15 cellular contexts compared by ENCODE assay signal in genomic region chr19:38527466-38528136, GRCh38.
DNase-seq lines count a peak whose midpoint lies in the region; ATAC-seq and TF ChIP-seq lines count a peak whose summit lies in the region.
"Had no signal": no experiment of that assay in that cellular context is flagged by ENCODE, and none has a peak within 500 bp of the region (broad histone marks: within the 10 kb centered on the region; RNA-seq: fewer than 3 reads in every experiment).

No MANE protein-coding gene starts in this region.

- H3K9me3 Mint-ChIP-seq in activated CD8-positive, alpha-beta T cell treated with anti-CD3 and anti-CD28 coated beads for 36 hours: no peaks in the 10 kb centered on the region
- H3K9me3 Mint-ChIP-seq: activated naive CD4-positive, alpha-beta T cell treated with anti-CD3 and anti-CD28 coated beads, Interleukin-2, amount 50 U/mL, for 24 hours had no signal

- POLR2A ChIA-PET in activated CD8-positive, alpha-beta T cell treated with anti-CD3 and anti-CD28 coated beads for 36 hours (lab: Charles Lee): no interaction called here

- intact Hi-C loops in activated CD8-positive, alpha-beta T cell treated with anti-CD3 and anti-CD28 coated beads for 36 hours (cut with micrococcal nuclease): no loop called here

- H3K4me1 Mint-ChIP-seq in activated CD8-positive, alpha-beta T cell treated with anti-CD3 and anti-CD28 coated beads for 36 hours (ENCODE audit: low read depth): peaks cover 3% of the 10 kb centered on the region
- H3K4me1 Mint-ChIP-seq: activated naive CD4-positive, alpha-beta T cell treated with anti-CD3 and anti-CD28 coated beads, Interleukin-2, amount 50 U/mL, for 24 hours had no signal

- H3K4me2 ChIP-seq in Karpas-422 (ENCODE audit: low read depth, low read length, poor library complexity, severe bottlenecking): no peak overlapping the region

- no peaks in the 10 kb centered on the region for H3K27me3 Mint-ChIP-seq in activated CD8-positive, alpha-beta T cell treated with anti-CD3 and anti-CD28 coated beads for 36 hours
- H3K27me3 Mint-ChIP-seq: activated naive CD4-positive, alpha-beta T cell treated with anti-CD3 and anti-CD28 coated beads, Interleukin-2, amount 50 U/mL, for 24 hours had no signal

- H3K4me1 ChIP-seq in Karpas-422 (ENCODE audit: low read length): no peaks in the 10 kb centered on the region
- no peaks in the 10 kb centered on the region for H3K4me1 ChIP-seq in suprapubic skin
- H3K4me1 ChIP-seq: breast epithelium, right atrium auricular region had no signal

- H3K79me2 ChIP-seq in Karpas-422 (ENCODE audit: low read length): no peaks in the 10 kb centered on the region

- TF ChIP-seq POLR2A in suprapubic skin (IDR thresholded peaks at IDR 0.05): no peak

- H3K4me3 ChIP-seq in Karpas-422 (ENCODE audit: low read length) (no peak overlapping the region), suprapubic skin (no peak overlapping the region)
- H3K4me3 ChIP-seq: breast epithelium, HAP-1, lung, right atrium auricular region had no signal

- H3K27ac Mint-ChIP-seq in activated CD8-positive, alpha-beta T cell treated with anti-CD3 and anti-CD28 coated beads for 36 hours: peak overlapping the region; percentile 43
- H3K27ac Mint-ChIP-seq: activated naive CD4-positive, alpha-beta T cell treated with anti-CD3 and anti-CD28 coated beads, Interleukin-2, amount 50 U/mL, for 24 hours had no signal

- CTCF ChIA-PET in activated CD8-positive, alpha-beta T cell treated with anti-CD3 and anti-CD28 coated beads for 36 hours (lab: Charles Lee): no interaction called here

- DNase-seq in activated naive CD4-positive, alpha-beta T cell treated with Interleukin-2 at 50 U/mL for 16 hours: peak; percentile 17
- no peak for DNase-seq in activated naive CD4-positive, alpha-beta T cell (lab: John Stamatoyannopoulos, UW)
- DNase-seq in Karpas-422 (peak; percentile 78), suprapubic skin (ENCODE audit: low spot score in 2 of 2) (no peak)
- DNase-seq in activated CD8-positive, alpha-beta T cell treated with anti-CD3 and anti-CD28 coated beads for 36 hours: peak; percentile 55
- DNase-seq in stimulated activated CD4-positive, alpha-beta T cell treated with anti-CD3 and anti-CD28 coated beads, Interleukin-4, amount 100 ng/mL, for 24 hours: peak; percentile 14
- no peak for DNase-seq in activated effector memory CD4-positive, alpha-beta T cell treated with Interleukin-2 at 50 U/mL for 16 hours
- DNase-seq: NCI-H510A; stimulated activated naive CD4-positive, alpha-beta T cell had no signal

- no peak overlapping the region for H3K27ac ChIP-seq in Karpas-422 (ENCODE audit: low read length)
- H3K27ac ChIP-seq in suprapubic skin: no peak overlapping the region
- H3K27ac ChIP-seq: breast epithelium, right atrium auricular region had no signal

- no peaks in the 10 kb centered on the region for H3K27me3 ChIP-seq in Karpas-422 (ENCODE audit: low read length)
- H3K27me3 ChIP-seq in suprapubic skin: no peaks in the 10 kb centered on the region
- H3K27me3 ChIP-seq: breast epithelium, right atrium auricular region had no signal

- H3K9me2 ChIP-seq in Karpas-422 (replicated peaks; ENCODE audit: insufficient read depth, low read length): no peaks in the 10 kb centered on the region

- no peak overlapping the region for H3K9ac ChIP-seq in Karpas-422 (ENCODE audit: low read length)

- no peak for TF ChIP-seq EP300 in suprapubic skin (IDR thresholded peaks at IDR 0.05)

- no peaks in the 10 kb centered on the region for H3K36me3 Mint-ChIP-seq in activated CD8-positive, alpha-beta T cell treated with anti-CD3 and anti-CD28 coated beads for 36 hours (ENCODE audit: low read depth)
- H3K36me3 Mint-ChIP-seq: activated naive CD4-positive, alpha-beta T cell treated with anti-CD3 and anti-CD28 coated beads, Interleukin-2, amount 50 U/mL, for 24 hours had no signal

- 78% methylated on average over 26 of the region's 32 CpGs for WGBS in suprapubic skin

- no peaks in the 10 kb centered on the region for H3K9me3 ChIP-seq in Karpas-422 (ENCODE audit: low read length)
- no peaks in the 10 kb centered on the region for H3K9me3 ChIP-seq in suprapubic skin
- H3K9me3 ChIP-seq: breast epithelium, HAP-1, right atrium auricular region had no signal

- peak; percentile 78 for ATAC-seq in activated CD8-positive, alpha-beta T cell treated with anti-CD3 and anti-CD28 coated beads for 36 hours
- ATAC-seq in HG02588 (IDR thresholded peaks at IDR 0.05; ENCODE audit: unreplicated experiment): no peak

- H3K4me3 Mint-ChIP-seq in activated CD8-positive, alpha-beta T cell treated with anti-CD3 and anti-CD28 coated beads for 36 hours: peak overlapping the region; percentile 55
- H3K4me3 Mint-ChIP-seq: activated naive CD4-positive, alpha-beta T cell treated with anti-CD3 and anti-CD28 coated beads, Interleukin-2, amount 50 U/mL, for 24 hours had no signal

- no peak overlapping the region for H2AFZ ChIP-seq in Karpas-422 (ENCODE audit: low read length)

- no peak for TF ChIP-seq CTCF in activated CD8-positive, alpha-beta T cell treated with anti-CD3 and anti-CD28 coated beads for 36 hours (IDR thresholded peaks at IDR 0.05)
- TF ChIP-seq CTCF in suprapubic skin (IDR thresholded peaks at IDR 0.05): no peak

- H3K36me3 ChIP-seq in Karpas-422 (ENCODE audit: insufficient read depth, low read length): no peaks in the 10 kb centered on the region
- H3K36me3 ChIP-seq in suprapubic skin: no peaks in the 10 kb centered on the region
- H3K36me3 ChIP-seq: breast epithelium, HAP-1, right atrium auricular region had no signal

- H4K20me1 ChIP-seq in Karpas-422 (ENCODE audit: insufficient read depth, low read depth, low read length): no peaks in the 10 kb centered on the region

Comparison
In these comparisons a context has a peak if more than half of its experiments do, and no peak if none do; other contexts are left out.
1. DNase-seq: peak in activated naive CD4-positive, alpha-beta T cell treated with Interleukin-2 at 50 U/mL for 16 hours (single experiment), Karpas-422 (single experiment), activated CD8-positive, alpha-beta T cell treated with anti-CD3 and anti-CD28 coated beads for 36 hours (single experiment) and stimulated activated CD4-positive, alpha-beta T cell treated with anti-CD3 and anti-CD28 coated beads, Interleukin-4, amount 100 ng/mL, for 24 hours (single experiment); none in activated naive CD4-positive, alpha-beta T cell (0 of 4), activated effector memory CD4-positive, alpha-beta T cell treated with Interleukin-2 at 50 U/mL for 16 hours (single experiment) and suprapubic skin (0 of 2).